ENCODE assay signal across 18 cellular contexts in the genomic region with DNA sequence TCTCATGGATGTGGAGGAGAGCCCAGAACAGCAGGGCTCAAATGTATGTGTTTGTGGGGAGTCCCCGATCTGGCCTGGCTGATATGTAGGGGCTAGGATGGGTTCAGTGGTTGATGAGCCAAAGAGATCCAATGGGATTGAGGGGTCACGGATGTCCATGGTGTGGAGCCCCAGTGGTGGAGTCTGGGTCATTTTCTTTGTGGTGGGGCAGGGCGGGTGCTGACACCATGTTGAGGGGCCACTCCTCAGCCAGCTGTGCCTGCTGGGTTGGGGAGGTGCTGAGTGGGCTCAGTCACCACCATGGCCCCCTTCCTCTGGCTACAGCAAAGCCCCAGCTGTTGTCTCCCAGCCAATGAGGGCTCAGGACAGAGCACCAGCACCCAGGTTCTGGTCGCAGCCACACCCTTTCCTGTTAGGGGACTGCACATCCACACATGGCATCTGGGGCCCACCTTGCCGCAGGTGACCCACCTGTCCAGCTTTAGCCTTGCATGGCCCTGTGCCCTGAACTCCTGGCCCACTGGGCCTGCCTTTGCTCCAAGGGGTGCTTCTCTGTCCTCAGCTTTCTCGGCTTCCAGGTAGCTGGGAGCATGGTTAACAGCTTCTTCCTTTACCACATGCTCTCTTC. TPM values are rescaled to one million over a fixed set of nuclear protein-coding genes. Genes with fewer than 3 reads are reported as not detected.
DNase-seq lines count a peak whose midpoint lies in the region; ATAC-seq and TF ChIP-seq lines count a peak whose summit lies in the region.
"Had no signal": no experiment of that assay in that cellular context is flagged by ENCODE, and none has a peak within 500 bp of the region (broad histone marks: within the 10 kb centered on the region; RNA-seq: fewer than 3 reads in every experiment).

No MANE protein-coding gene starts in this region.

- peak overlapping the region; percentile 3 for H3K27ac Mint-ChIP-seq in CD4-positive, alpha-beta T cell
- H3K27ac Mint-ChIP-seq in stimulated activated effector memory CD8-positive, alpha-beta T cell treated with anti-CD3 and anti-CD28 coated beads, Interleukin-12 subunit alpha, Interleukin-12 subunit beta, amount 100 ng/mL, for 72 hours = peak overlapping the region; percentile 53
- no peak overlapping the region for H3K27ac Mint-ChIP-seq in neural progenitor cell

- no peak overlapping the region for H3K4me2 ChIP-seq in neural progenitor cell

- no peaks in the 10 kb centered on the region for H3K4me1 ChIP-seq in RWPE2 (ENCODE audit: insufficient read depth, poor library complexity, severe bottlenecking)
- peaks cover 0 to 42% (median 20%) of the 10 kb centered on the region in 9 donors for H3K4me1 ChIP-seq in heart right ventricle
- H3K4me1 ChIP-seq in neural progenitor cell = peaks cover 7% of the 10 kb centered on the region

- no peak overlapping the region for H3K9ac ChIP-seq in neural progenitor cell
- H3K9ac ChIP-seq: GM23248 had no signal

- no peaks in the 10 kb centered on the region for H3K36me3 Mint-ChIP-seq in CD4-positive, alpha-beta T cell (ENCODE audit: low read depth)
- H3K36me3 Mint-ChIP-seq in stimulated activated effector memory CD8-positive, alpha-beta T cell treated with anti-CD3 and anti-CD28 coated beads, Interleukin-12 subunit alpha, Interleukin-12 subunit beta, amount 100 ng/mL, for 72 hours = peaks cover 5% of the 10 kb centered on the region
- H3K36me3 Mint-ChIP-seq in neural progenitor cell = no peaks in the 10 kb centered on the region

- peaks cover 3% of the 10 kb centered on the region for H3F3A ChIP-seq in neural progenitor cell (ENCODE audit: low read depth)

- peaks cover 9% of the 10 kb centered on the region for H3K4me1 Mint-ChIP-seq in CD4-positive, alpha-beta T cell (ENCODE audit: low read depth)
- peaks cover 34% of the 10 kb centered on the region for H3K4me1 Mint-ChIP-seq in stimulated activated effector memory CD8-positive, alpha-beta T cell treated with anti-CD3 and anti-CD28 coated beads, Interleukin-12 subunit alpha, Interleukin-12 subunit beta, amount 100 ng/mL, for 72 hours
- peaks cover 24% of the 10 kb centered on the region for H3K4me1 Mint-ChIP-seq in neural progenitor cell

- WGBS in heart right ventricle, 2 donors = 91 to 93% methylated on average over 6 of the region's 6 CpGs

- H3K4me3 ChIP-seq in RWPE2 (ENCODE audit: severe bottlenecking) (no peak overlapping the region), heart right ventricle (no peak overlapping the region), neural progenitor cell (no peak overlapping the region)
- H3K4me3 ChIP-seq: GM23248, upper lobe of left lung had no signal

- intact Hi-C loops in CD4-positive, alpha-beta T cell (cut with DNase I, micrococcal nuclease) = no loop called here
- intact Hi-C loops in heart right ventricle (cut with DNase I) = loop anchor here in 3 of 10 donors (5.0 to 10.0 kb wide), 3 partner anchors 40 to 105 kb away; no protein-coding TSS in a partner anchor

- no peaks in the 10 kb centered on the region for H3K9me3 ChIP-seq in CD4-positive, alpha-beta T cell (ENCODE audit: control insufficient read depth, low read length)
- H3K9me3 ChIP-seq in RWPE2 (ENCODE audit: severe bottlenecking) (peaks cover 16% of the 10 kb centered on the region), heart right ventricle (no peaks in the 10 kb centered on the region), neural progenitor cell (ENCODE audit: low read depth) (no peaks in the 10 kb centered on the region)
- H3K9me3 ChIP-seq: upper lobe of left lung had no signal

- H4K20me1 ChIP-seq in neural progenitor cell (ENCODE audit: low read depth) = peaks cover 17% of the 10 kb centered on the region

- H3K27ac ChIP-seq in CD4-positive, alpha-beta T cell (ENCODE audit: low read depth, low read length) = no peak overlapping the region
- no peak overlapping the region for H3K27ac ChIP-seq in RWPE2 (ENCODE audit: poor library complexity, severe bottlenecking)
- peak overlapping the region in 1 of 10 donors; percentile 20 for H3K27ac ChIP-seq in heart right ventricle
- no peak overlapping the region for H3K27ac ChIP-seq in neural progenitor cell
- H3K27ac ChIP-seq: C4-2B, GM23248, upper lobe of left lung had no signal

- TF ChIP-seq CTCF in CD4-positive, alpha-beta T cell (IDR thresholded peaks at IDR 0.05) = no peak
- no peak for TF ChIP-seq CTCF in RWPE2 (IDR thresholded peaks at IDR 0.05; ENCODE audit: poor library complexity, severe bottlenecking)
- TF ChIP-seq CTCF in heart right ventricle (IDR thresholded peaks at IDR 0.05) = no peak
- TF ChIP-seq CTCF in neural progenitor cell (IDR thresholded peaks at IDR 0.05) = no peak

- H3K79me2 ChIP-seq in neural progenitor cell (ENCODE audit: low read depth) = peaks cover 12% of the 10 kb centered on the region

- no peaks in the 10 kb centered on the region for H3K27me3 ChIP-seq in CD4-positive, alpha-beta T cell (ENCODE audit: control insufficient read depth, insufficient read depth, low read length)
- H3K27me3 ChIP-seq in RWPE2 (ENCODE audit: insufficient read depth, poor library complexity, severe bottlenecking) = no peaks in the 10 kb centered on the region
- H3K27me3 ChIP-seq in heart right ventricle = peaks cover 0 to 32% (median 0%) of the 10 kb centered on the region in 7 donors
- peaks cover 32% of the 10 kb centered on the region for H3K27me3 ChIP-seq in neural progenitor cell

- CTCF ChIA-PET in CD4-positive, alpha-beta T cell (lab: Charles Lee) = no interaction called here

- no peaks in the 10 kb centered on the region for H3K36me3 ChIP-seq in RWPE2 (ENCODE audit: low read depth)
- no peaks in the 10 kb centered on the region for H3K36me3 ChIP-seq in heart right ventricle
- no peaks in the 10 kb centered on the region for H3K36me3 ChIP-seq in neural progenitor cell
- H3K36me3 ChIP-seq: upper lobe of left lung had no signal

- no peak overlapping the region for H3K4me3 Mint-ChIP-seq in CD4-positive, alpha-beta T cell
- no peak overlapping the region for H3K4me3 Mint-ChIP-seq in stimulated activated effector memory CD8-positive, alpha-beta T cell treated with anti-CD3 and anti-CD28 coated beads, Interleukin-12 subunit alpha, Interleukin-12 subunit beta, amount 100 ng/mL, for 72 hours
- H3K4me3 Mint-ChIP-seq in neural progenitor cell = no peak overlapping the region

- ATAC-seq in CD4-positive, alpha-beta T cell (ENCODE audit: poor library complexity) = no peak
- no peak for ATAC-seq in RWPE2 (ENCODE audit: low read depth)
- no peak for ATAC-seq in heart right ventricle
- ATAC-seq in stimulated activated effector memory CD8-positive, alpha-beta T cell treated with anti-CD3 and anti-CD28 coated beads, Interleukin-12 subunit alpha, Interleukin-12 subunit beta, amount 100 ng/mL, for 72 hours = no peak
- ATAC-seq: activated CD4-positive, CD25-positive, alpha-beta regulatory T cell treated with anti-CD3 and anti-CD28 coated beads, Interleukin-2, amount 50 U/mL, for 24 hours had no signal

- no peaks in the 10 kb centered on the region for H3K9me3 Mint-ChIP-seq in CD4-positive, alpha-beta T cell
- H3K9me3 Mint-ChIP-seq in stimulated activated effector memory CD8-positive, alpha-beta T cell treated with anti-CD3 and anti-CD28 coated beads, Interleukin-12 subunit alpha, Interleukin-12 subunit beta, amount 100 ng/mL, for 72 hours = no peaks in the 10 kb centered on the region
- H3K9me3 Mint-ChIP-seq in neural progenitor cell = no peaks in the 10 kb centered on the region

- peaks cover 7% of the 10 kb centered on the region for H3K27me3 Mint-ChIP-seq in CD4-positive, alpha-beta T cell
- H3K27me3 Mint-ChIP-seq in neural progenitor cell (ENCODE audit: insufficient read depth, low read depth) = peaks cover 10% of the 10 kb centered on the region

- H2AFZ ChIP-seq in neural progenitor cell (replicated peaks) = no peak overlapping the region
- H2AFZ ChIP-seq: GM23248 had no signal

- DNase-seq in CD4-positive, alpha-beta T cell = no peak
- DNase-seq in RWPE2 (ENCODE audit: low spot score) = peak; percentile 41
- peak; percentile 2 to 4 for DNase-seq in heart right ventricle
- no peak for DNase-seq in stimulated activated effector memory CD8-positive, alpha-beta T cell treated with anti-CD3 and anti-CD28 coated beads, Interleukin-12 subunit alpha, Interleukin-12 subunit beta, amount 100 ng/mL, for 72 hours (ENCODE audit: low spot score in 2 of 2)
- no peak for DNase-seq in neural progenitor cell (ENCODE audit: low spot score)
- no peak for DNase-seq in NCI-H446 (lab: John Stamatoyannopoulos, UW)
- DNase-seq in cerebellar cortex (ENCODE audit: low spot score) = no peak
- DNase-seq: cortex of kidney; DMS79; NCI-H2081; NCI-H69; retina; stimulated activated CD4-positive, alpha-beta T cell treated with anti-CD3 and anti-CD28 coated beads, Interleukin-1b, Interleukin-23, amount 100 ng/mL, for 48 hours; T-helper 1 cell had no signal

- POLR2A ChIA-PET in CD4-positive, alpha-beta T cell (lab: Charles Lee) = no interaction called here

RNA-seq across cellular contexts. Expression of a gene that starts 3.2 kb away (rescaled TPM):
- total RNA-seq in CD4-positive, alpha-beta T cell = under 1 TPM; 0.20 to 0.38 TPM
- total RNA-seq in heart right ventricle = 1 to 10 TPM; 1.5 to 4.2 (median 2.6) TPM
- 1 to 10 TPM; 1.3 to 2.1 TPM for polyA plus RNA-seq in heart right ventricle
- 16.5 and 31.3 TPM in 2 replicates for total RNA-seq in neural progenitor cell (ENCODE audit: low replicate concordance)

Comparison
In these comparisons a context has a peak if more than half of its experiments do, and no peak if none do; other contexts are left out.
1. DNase-seq: peak in RWPE2 (single experiment) and heart right ventricle (2 of 2); none in CD4-positive, alpha-beta T cell (0 of 10), stimulated activated effector memory CD8-positive, alpha-beta T cell treated with anti-CD3 and anti-CD28 coated beads, Interleukin-12 subunit alpha, Interleukin-12 subunit beta, amount 100 ng/mL, for 72 hours (0 of 2), neural progenitor cell (single experiment), NCI-H446 (0 of 2) and cerebellar cortex (single experiment).